ENCODE assay signal across 22 cellular contexts in the genomic region with DNA sequence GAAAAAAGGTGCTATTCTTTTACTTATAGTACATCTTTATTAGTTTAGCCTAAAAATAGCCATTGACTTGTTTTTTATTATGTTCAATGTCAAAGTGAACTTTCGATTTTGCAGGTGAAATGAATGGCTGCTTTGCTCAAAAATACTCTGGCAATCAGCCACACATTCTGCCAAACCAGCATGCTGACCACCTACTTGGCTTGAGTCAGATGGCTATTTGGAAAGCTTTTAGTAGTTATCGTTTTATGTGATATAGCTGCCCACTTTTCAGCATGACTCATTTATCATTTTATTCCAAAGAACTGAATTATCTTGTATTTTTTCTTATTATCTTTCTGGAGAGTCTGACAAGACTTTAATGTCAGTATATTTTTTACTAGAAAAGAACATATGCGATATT.
"Had no signal": no experiment of that assay in that cellular context is flagged by ENCODE, and none has a peak within 500 bp of the region (broad histone marks: within the 10 kb centered on the region; RNA-seq: fewer than 3 reads in every experiment).

No MANE protein-coding gene starts in this region.

- H3K36me3 ChIP-seq: breast epithelium, esophagus squamous epithelium, stomach, thoracic aorta, upper lobe of left lung had no signal

- H3K4me1 ChIP-seq: breast epithelium, esophagus squamous epithelium, psoas muscle, stomach, upper lobe of left lung had no signal

- H3K4me3 Mint-ChIP-seq: activated CD4-positive, alpha-beta T cell treated with anti-CD3 and anti-CD28 coated beads, Interleukin-2, amount 10 ng/mL, durations not matched to agents 24 days and 14 days; activated CD8-positive, alpha-beta T cell treated with anti-CD3 and anti-CD28 coated beads, Interleukin-2, amount 10 ng/mL, durations not matched to agents 7 days and 5 days; activated naive CD8-positive, alpha-beta T cell treated with anti-CD3 and anti-CD28 coated beads, Interleukin-2, amount 10 ng/mL, durations not matched to agents 7 days and 5 days; activated T-cell treated with anti-CD3 and anti-CD28 coated beads, Interleukin-2, amount 50 U/mL, for 24 hours; effector memory CD8-positive, alpha-beta T cell had no signal

- H3K27me3 ChIP-seq: breast epithelium, esophagus squamous epithelium, stomach, upper lobe of left lung had no signal

- H3K27ac Mint-ChIP-seq: activated CD4-positive, alpha-beta T cell treated with anti-CD3 and anti-CD28 coated beads, Interleukin-2, amount 10 ng/mL, durations not matched to agents 24 days and 14 days; activated CD8-positive, alpha-beta T cell treated with anti-CD3 and anti-CD28 coated beads, Interleukin-2, amount 10 ng/mL, durations not matched to agents 7 days and 5 days; activated naive CD8-positive, alpha-beta T cell treated with anti-CD3 and anti-CD28 coated beads, Interleukin-2, amount 10 ng/mL, durations not matched to agents 7 days and 5 days; activated T-cell treated with anti-CD3 and anti-CD28 coated beads, Interleukin-2, amount 50 U/mL, for 24 hours; activated T-helper 2 cell treated with anti-CD3 and anti-CD28 coated beads, Interferon-gamma antibody, Interleukin-2, Interleukin-4, amounts not matched to agents 10 μg/mL and 5 μg/mL and 100 μg/mL, durations not matched to agents 14 hours and 24 hours and 36 hours; effector memory CD8-positive, alpha-beta T cell had no signal

- H3K4me1 Mint-ChIP-seq: activated CD4-positive, alpha-beta T cell treated with anti-CD3 and anti-CD28 coated beads, Interleukin-2, amount 10 ng/mL, durations not matched to agents 24 days and 14 days; activated naive CD8-positive, alpha-beta T cell treated with anti-CD3 and anti-CD28 coated beads, Interleukin-2, amount 10 ng/mL, durations not matched to agents 7 days and 5 days had no signal

- H3K27me3 Mint-ChIP-seq: activated CD4-positive, alpha-beta T cell treated with anti-CD3 and anti-CD28 coated beads, Interleukin-2, amount 10 ng/mL, durations not matched to agents 24 days and 14 days; activated naive CD8-positive, alpha-beta T cell treated with anti-CD3 and anti-CD28 coated beads, Interleukin-2, amount 10 ng/mL, durations not matched to agents 7 days and 5 days; activated T-cell treated with anti-CD3 and anti-CD28 coated beads, Interleukin-2, amount 50 U/mL, for 24 hours; effector memory CD8-positive, alpha-beta T cell had no signal

- H3K36me3 Mint-ChIP-seq: activated naive CD8-positive, alpha-beta T cell treated with anti-CD3 and anti-CD28 coated beads, Interleukin-2, amount 10 ng/mL, durations not matched to agents 7 days and 5 days had no signal

- DNase-seq: activated CD4-positive, alpha-beta T cell treated with anti-CD3 and anti-CD28 coated beads, Interleukin-2, amount 10 ng/mL, durations not matched to agents 24 days and 14 days; activated CD8-positive, alpha-beta T cell treated with anti-CD3 and anti-CD28 coated beads, Interleukin-2, amount 10 ng/mL, durations not matched to agents 7 days and 5 days; activated naive CD4-positive, alpha-beta T cell treated with Interleukin-2 at 50 U/mL for 16 hours; activated naive CD8-positive, alpha-beta T cell treated with anti-CD3 and anti-CD28 coated beads, Interleukin-2, amount 10 ng/mL, durations not matched to agents 7 days and 5 days; activated T-cell treated with anti-CD3 and anti-CD28 coated beads, Interleukin-2, amount 50 U/mL, for 24 hours; cerebellar nuclear complex; dermis blood vessel endothelial cell; effector memory CD8-positive, alpha-beta T cell; esophagus squamous epithelium; foreskin melanocyte; hypothalamus; midbrain; psoas muscle; right cardiac atrium; stomach; T1000; upper lobe of left lung had no signal

- ATAC-seq: activated CD8-positive, alpha-beta T cell treated with anti-CD3 and anti-CD28 coated beads, Interleukin-2, amount 10 ng/mL, durations not matched to agents 7 days and 5 days; effector memory CD8-positive, alpha-beta T cell; psoas muscle; right cardiac atrium had no signal

- H3K9me3 ChIP-seq: breast epithelium, psoas muscle, stomach, thoracic aorta, upper lobe of left lung had no signal

- H3K27ac ChIP-seq: breast epithelium, esophagus squamous epithelium, psoas muscle, skin epidermis, stomach, thoracic aorta, upper lobe of left lung had no signal

- H3K9me3 Mint-ChIP-seq: activated CD4-positive, alpha-beta T cell treated with anti-CD3 and anti-CD28 coated beads, Interleukin-2, amount 10 ng/mL, durations not matched to agents 24 days and 14 days; activated naive CD8-positive, alpha-beta T cell treated with anti-CD3 and anti-CD28 coated beads, Interleukin-2, amount 10 ng/mL, durations not matched to agents 7 days and 5 days; activated T-cell treated with anti-CD3 and anti-CD28 coated beads, Interleukin-2, amount 50 U/mL, for 24 hours; activated T-helper 2 cell treated with anti-CD3 and anti-CD28 coated beads, Interferon-gamma antibody, Interleukin-2, Interleukin-4, amounts not matched to agents 10 μg/mL and 5 μg/mL and 100 μg/mL, durations not matched to agents 14 hours and 24 hours and 36 hours had no signal

- H3K4me3 ChIP-seq: breast epithelium, esophagus squamous epithelium, lung, psoas muscle, skin epidermis, stomach, thoracic aorta, upper lobe of left lung had no signal
